Comparison of ENCODE assay signal across 17 cellular contexts in genomic region chr6:93962566-93962965, GRCh38.
"Had no signal": no experiment of that assay in that cellular context is flagged by ENCODE, and none has a peak within 500 bp of the region (broad histone marks: within the 10 kb centered on the region; RNA-seq: fewer than 3 reads in every experiment).

No MANE protein-coding gene starts in this region.

- ATAC-seq: activated T-helper 17 cell treated with anti-CD3 and anti-CD28 coated beads, Interleukin-2, amount 50 U/mL, for 72 hours; effector memory CD8-positive, alpha-beta T cell; psoas muscle; sciatic nerve; stimulated activated naive CD8-positive, alpha-beta T cell treated with anti-CD3 and anti-CD28 coated beads, Interleukin-15, Interleukin-2, amounts not matched to agents 100 U/mL and 50 U/mL, for 24 hours; T-cell had no signal

- H3K4me3 ChIP-seq: lung, psoas muscle, suprapubic skin, upper lobe of left lung had no signal

- DNase-seq: activated B cell treated with CpG ODN at 0.5 μM for 24 hours; activated CD4-positive, alpha-beta T cell treated with anti-CD3 and anti-CD28 coated beads, Interleukin-2, amount 10 ng/mL, durations not matched to agents 24 days and 14 days; activated CD8-positive, alpha-beta memory T cell treated with anti-CD3 and anti-CD28 coated beads for 24 hours; activated naive CD4-positive, alpha-beta T cell treated with anti-CD3 and anti-CD28 coated beads for 36 hours; central memory CD4-positive, alpha-beta T cell; effector memory CD8-positive, alpha-beta T cell; erythroblast; psoas muscle; stimulated activated CD4-positive, alpha-beta T cell treated with anti-CD3 and anti-CD28 coated beads, Interleukin-12 subunit alpha, Interleukin-12 subunit beta, amount 100 ng/mL, for 4 hours; stimulated activated naive CD8-positive, alpha-beta T cell treated with anti-CD3 and anti-CD28 coated beads, Interleukin-15, Interleukin-2, amounts not matched to agents 100 U/mL and 50 U/mL, for 24 hours; T-cell; T1000; upper lobe of left lung had no signal
